ENCODE assay signal across 19 cellular contexts in genomic region chr20:34951652-34952051, GRCh38. TPM values are rescaled to one million over a fixed set of nuclear protein-coding genes. Genes with fewer than 3 reads are reported as not detected.
DNase-seq lines count a peak whose midpoint lies in the region; ATAC-seq and TF ChIP-seq lines count a peak whose summit lies in the region.
"Had no signal": no experiment of that assay in that cellular context is flagged by ENCODE, and none has a peak within 500 bp of the region (broad histone marks: within the 10 kb centered on the region; RNA-seq: fewer than 3 reads in every experiment).

No MANE protein-coding gene starts in this region.

- no peak overlapping the region for H3K18ac ChIP-seq in mesenchymal stem cell (ENCODE audit: low read depth in 1 of 2, low read length in 2 of 2)

- H2BK12ac ChIP-seq in mesenchymal stem cell (ENCODE audit: low read length in 2 of 2) = no peak overlapping the region

- peaks cover 32% of the 10 kb centered on the region for H3K4me1 Mint-ChIP-seq in GM23338

- H3K36me3 Mint-ChIP-seq in GM23338 (ENCODE audit: low read depth) = 0 out of 3 replicates have a peak, but pooled peaks cover 3% of the 10 kb centered on the region

- no peak overlapping the region for H2BK120ac ChIP-seq in mesenchymal stem cell (ENCODE audit: low read depth, low read length)

- no peaks in the 10 kb centered on the region for H3K9me2 ChIP-seq in GM23338 (ENCODE audit: insufficient read depth)

- H3K27me3 ChIP-seq in GM23338 (ENCODE audit: insufficient read depth) (no peaks in the 10 kb centered on the region), mesenchymal stem cell (ENCODE audit: control insufficient read depth in 1 of 2, insufficient read depth in 1 of 2, low read length in 2 of 2) (no peaks in the 10 kb centered on the region)
- H3K27me3 ChIP-seq: MG63 had no signal

- no peak overlapping the region for H3K9ac ChIP-seq in mesenchymal stem cell (ENCODE audit: low read length)

- no peak overlapping the region for H4K8ac ChIP-seq in mesenchymal stem cell (ENCODE audit: low read length)

- no peak overlapping the region for H2BK15ac ChIP-seq in mesenchymal stem cell (ENCODE audit: low read depth, poor library complexity, severe bottlenecking)

- no peak overlapping the region for H3K4ac ChIP-seq in mesenchymal stem cell (ENCODE audit: low read depth in 1 of 2, low read length in 2 of 2)

- peaks cover 4% of the 10 kb centered on the region for H3K79me1 ChIP-seq in mesenchymal stem cell (replicated peaks; ENCODE audit: low read length, poor library complexity, severe bottlenecking)

- no peak overlapping the region for H3K23ac ChIP-seq in mesenchymal stem cell (ENCODE audit: low read length in 2 of 2)

- no peak overlapping the region for H2AFZ ChIP-seq in GM23338
- H2AFZ ChIP-seq in mesenchymal stem cell (ENCODE audit: low read depth, low read length) = no peak overlapping the region

- H4K91ac ChIP-seq in mesenchymal stem cell (ENCODE audit: low read length) = no peak overlapping the region

- H3K4me1 ChIP-seq in GM23338 (ENCODE audit: insufficient read depth) (peaks cover 28% of the 10 kb centered on the region), mesenchymal stem cell (ENCODE audit: control insufficient read depth, insufficient read depth, low read depth, low read length) (peaks cover 12% of the 10 kb centered on the region)

- H3K4me2 ChIP-seq in GM23338 (no peak overlapping the region), mesenchymal stem cell (ENCODE audit: low read length, poor library complexity, severe bottlenecking) (no peak overlapping the region)

- TF ChIP-seq CTCF in GM23338 (conservative IDR thresholded peaks at IDR 0.05; ENCODE audit: low read depth in 2 of 2) (no peak), omental fat pad (IDR thresholded peaks at IDR 0.05) (no peak)

- H3K79me2 ChIP-seq in GM23338 (replicated peaks; ENCODE audit: insufficient read depth) = no peaks in the 10 kb centered on the region

- DNase-seq in GM23338 (ENCODE audit: low spot score) = no peak
- peak; percentile 81 to 84 for DNase-seq in NCI-H526 (lab: John Stamatoyannopoulos, UW)
- peak; percentile 81 for DNase-seq in brain pericyte (ENCODE audit: low read depth, low spot score)
- no peak for DNase-seq in mesenchymal stem cell
- DNase-seq in omental fat pad (ENCODE audit: low spot score) = no peak
- DNase-seq in NCI-H510A (lab: John Stamatoyannopoulos, UW) = no peak
- no peak for DNase-seq in NCI-H187 (lab: John Stamatoyannopoulos, UW)
- no peak for DNase-seq in mucosa of gallbladder (ENCODE audit: low spot score)
- DNase-seq: activated B cell treated with CpG ODN at 0.5 μM for 24 hours; activated CD8-positive, alpha-beta memory T cell treated with anti-CD3 and anti-CD28 coated beads for 24 hours; left colon; MG63; NCI-H2029 treated with DMSO at 0.1 percent for 48 hours; NCI-H82; SIG-M5 had no signal

- no peak overlapping the region; the same call in 1 of the 2 replicates for H3K27ac Mint-ChIP-seq in GM23338
- H3K27ac Mint-ChIP-seq: activated B cell treated with CpG ODN at 0.5 μM for 24 hours; activated T-helper 1 cell treated with anti-CD3 and anti-CD28 coated beads, Interleukin-12 subunit alpha, Interleukin-12 subunit beta, Interleukin-2, Interleukin-4 antibody, amounts not matched to agents 30 ng/mL and 10 ng/mL and 1 ng/mL, durations not matched to agents 14 hours and 24 hours and 36 hours had no signal

- H3F3A ChIP-seq in GM23338 (replicated peaks; ENCODE audit: low read depth) = peaks cover 11% of the 10 kb centered on the region; the same call in 1 of the 2 replicates

- H3K14ac ChIP-seq in mesenchymal stem cell (ENCODE audit: low read length in 2 of 2) = no peak overlapping the region

- H3K9me3 Mint-ChIP-seq in GM23338 = peaks cover 4% of the 10 kb centered on the region; the same call in 2 of the 3 replicates
- H3K9me3 Mint-ChIP-seq: activated B cell treated with CpG ODN at 0.5 μM for 24 hours; activated T-helper 1 cell treated with anti-CD3 and anti-CD28 coated beads, Interleukin-12 subunit alpha, Interleukin-12 subunit beta, Interleukin-2, Interleukin-4 antibody, amounts not matched to agents 30 ng/mL and 10 ng/mL and 1 ng/mL, durations not matched to agents 14 hours and 24 hours and 36 hours; central memory CD8-positive, alpha-beta T cell had no signal

- no peaks in the 10 kb centered on the region; the same call in 1 of the 2 replicates for H4K20me1 ChIP-seq in GM23338 (replicated peaks; ENCODE audit: insufficient read depth)

- H3K27me3 Mint-ChIP-seq in GM23338 (ENCODE audit: insufficient read depth, low read depth, poor library complexity) = peaks cover 13% of the 10 kb centered on the region
- H3K27me3 Mint-ChIP-seq: activated B cell treated with CpG ODN at 0.5 μM for 24 hours; central memory CD8-positive, alpha-beta T cell had no signal

- H3K9me3 ChIP-seq in mesenchymal stem cell (ENCODE audit: control insufficient read depth, low read length) = no peaks in the 10 kb centered on the region
- H3K9me3 ChIP-seq: MG63, mucosa of descending colon had no signal

- peaks cover 5% of the 10 kb centered on the region; the same call in 1 of the 2 replicates for H3K36me3 ChIP-seq in GM23338 (ENCODE audit: insufficient read depth)
- peaks cover 0 to 41% of the 10 kb centered on the region in 2 experiments for H3K36me3 ChIP-seq in mesenchymal stem cell (ENCODE audit: control insufficient read depth in 1 of 2, insufficient read depth in 2 of 2, low read depth in 1 of 2, low read length in 2 of 2)

- H3K4me3 ChIP-seq in GM23338 (no peak overlapping the region), mesenchymal stem cell (ENCODE audit: insufficient read depth in 1 of 2, low read depth in 1 of 2, low read length in 2 of 2) (no peak overlapping the region)
- H3K4me3 ChIP-seq: MG63, mucosa of descending colon had no signal

- H2BK5ac ChIP-seq in mesenchymal stem cell (ENCODE audit: low read depth, low read length, poor library complexity, severe bottlenecking) = no peak overlapping the region

- no peak for ATAC-seq in GM23338
- ATAC-seq in omental fat pad (ENCODE audit: low FRiP score) = no peak
- ATAC-seq: left colon, mucosa of descending colon, sciatic nerve had no signal

- H3K4me3 Mint-ChIP-seq in GM23338 = no peak overlapping the region
- H3K4me3 Mint-ChIP-seq: activated B cell treated with CpG ODN at 0.5 μM for 24 hours; activated T-helper 1 cell treated with anti-CD3 and anti-CD28 coated beads, Interleukin-12 subunit alpha, Interleukin-12 subunit beta, Interleukin-2, Interleukin-4 antibody, amounts not matched to agents 30 ng/mL and 10 ng/mL and 1 ng/mL, durations not matched to agents 14 hours and 24 hours and 36 hours; central memory CD8-positive, alpha-beta T cell had no signal

- WGBS in mesenchymal stem cell = 97% methylated on average over 8 of the region's 8 CpGs

- peak overlapping the region; percentile 33; the same call in 1 of the 2 replicates for H3K27ac ChIP-seq in GM23338 (ENCODE audit: low read depth)
- peak overlapping the region; percentile 45 for H3K27ac ChIP-seq in mesenchymal stem cell (ENCODE audit: low read length, poor library complexity, severe bottlenecking)

- H2AK5ac ChIP-seq in mesenchymal stem cell (ENCODE audit: low read length, severe bottlenecking) = peak overlapping the region; percentile 79

TF ChIP-seq in GM23338, 12 proteins besides CTCF, POLR2A, EP300 and RAD21 (continues in another document):
- TF ChIP-seq POLR2AphosphoS5 (IDR thresholded peaks at IDR 0.05; ENCODE audit: low read depth) (no peak), EZH2phosphoT487 (IDR thresholded peaks at IDR 0.05; ENCODE audit: unreplicated experiment) (no peak), EZH2 (IDR thresholded peaks at IDR 0.05; ENCODE audit: low read depth, unreplicated experiment) (no peak), CREB1 (CRISPR knock-in tag; IDR thresholded peaks at IDR 0.05; ENCODE audit: low read depth) (no peak), ZNF331 (CRISPR knock-in tag; IDR thresholded peaks at IDR 0.05; ENCODE audit: low read depth) (no peak), ETS1 (IDR thresholded peaks at IDR 0.05) (no peak), STAT1 (IDR thresholded peaks at IDR 0.05; ENCODE audit: unreplicated experiment) (no peak), NANOG (IDR thresholded peaks at IDR 0.05; ENCODE audit: borderline replicate concordance) (no peak)

RNA-seq across cellular contexts. Expression of gene GSS, which starts 4.0 kb away (rescaled TPM):
- total RNA-seq in GM23338 (2014; rRNA removed; shearing (Covaris generic)) = 47.5 and 63.3 TPM in 2 replicates
- polyA plus RNA-seq in GM23338 (2016; fragmentation: Nextera tagmentation; extraction: Ambion mirVana) = 31.4 and 34.0 TPM in 2 replicates
- polyA plus RNA-seq in mesenchymal stem cell (2013, experiment 1 of 2) = 40.8 TPM
- polyA plus RNA-seq in mesenchymal stem cell (2013, experiment 2 of 2) = 38.6 TPM
- total RNA-seq in omental fat pad (10 to 100 TPM; 32.1 to 39.6 (median 33.2) TPM), mucosa of gallbladder (50.0 TPM)

RNA-seq across cellular contexts. Expression of gene MYH7B, which starts 4.0 kb away (rescaled TPM):
- 0.10 and 0.78 TPM in 2 replicates for total RNA-seq in GM23338 (2014; rRNA removed; shearing (Covaris generic))
- polyA plus RNA-seq in GM23338 (2016; fragmentation: Nextera tagmentation; extraction: Ambion mirVana) = 1.0 and 1.1 TPM in 2 replicates
- polyA plus RNA-seq in mesenchymal stem cell (2013, experiment 1 of 2) = 0.10 TPM
- polyA plus RNA-seq in mesenchymal stem cell (2013, experiment 2 of 2) = 0.08 TPM
- total RNA-seq in omental fat pad (under 1 TPM; 0.19 to 0.56 (median 0.40) TPM), mucosa of gallbladder (1.4 TPM)

Comparison
In these comparisons a context has a peak if more than half of its experiments do, and no peak if none do; other contexts are left out.
1. DNase-seq: peak in NCI-H526 (2 of 2) and brain pericyte (single experiment); none in GM23338 (single experiment), mesenchymal stem cell (single experiment), omental fat pad (single experiment), NCI-H510A (single experiment), NCI-H187 (0 of 2) and mucosa of gallbladder (single experiment).